Comparison of ENCODE assay signal across 11 cellular contexts in the genomic region with DNA sequence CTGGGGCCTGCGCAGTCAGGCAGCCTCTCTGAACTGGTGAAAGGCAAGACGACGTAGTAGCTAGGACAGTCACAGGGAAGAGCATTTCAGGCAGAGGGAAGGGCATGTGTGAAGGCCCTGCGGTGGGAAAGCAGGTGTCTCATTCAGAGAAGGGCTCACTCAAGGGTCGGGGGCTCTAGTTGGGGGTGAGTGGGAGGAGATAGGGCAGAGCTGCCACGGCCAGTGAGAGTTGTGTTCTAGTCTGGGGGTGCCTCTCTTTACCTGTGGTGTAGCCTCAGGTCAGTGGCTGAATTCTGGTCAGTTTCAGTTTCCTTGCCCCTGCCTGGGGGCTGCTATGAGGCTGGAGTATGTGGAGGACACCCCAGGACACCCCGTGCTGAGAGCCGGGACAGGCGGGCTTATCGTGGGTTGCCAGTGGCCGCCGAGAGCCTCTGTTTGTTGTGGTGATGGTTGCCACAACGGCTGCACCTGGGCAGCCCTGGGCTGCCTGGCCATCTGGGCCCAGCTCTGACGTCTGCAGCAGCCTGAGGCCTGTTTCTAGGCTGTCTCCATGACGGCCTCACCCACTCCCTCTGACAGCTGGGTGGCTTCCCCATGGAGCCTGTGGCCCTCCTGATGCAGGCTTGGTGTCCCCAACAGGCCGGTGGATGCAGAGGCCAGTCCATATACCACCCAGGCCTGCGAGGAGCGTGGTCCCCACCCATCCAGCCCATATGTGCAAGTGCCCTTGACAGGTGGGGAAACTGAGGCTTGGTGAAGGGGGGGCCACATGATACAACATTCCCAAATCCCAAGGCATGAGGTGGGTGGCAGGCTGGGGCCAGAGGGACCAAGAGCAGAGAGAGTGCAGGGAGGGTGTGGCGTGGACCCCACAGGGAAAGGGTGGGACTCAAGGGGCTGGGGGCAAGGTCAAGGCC. TPM values are rescaled to one million over a fixed set of nuclear protein-coding genes. Genes with fewer than 3 reads are reported as not detected.
DNase-seq lines count a peak whose midpoint lies in the region; ATAC-seq and TF ChIP-seq lines count a peak whose summit lies in the region.
"Had no signal": no experiment of that assay in that cellular context is flagged by ENCODE, and none has a peak within 500 bp of the region (broad histone marks: within the 10 kb centered on the region; RNA-seq: fewer than 3 reads in every experiment).

No MANE protein-coding gene starts in this region.

- peak overlapping the region; percentile 9; the same call in 1 of the 2 replicates for H3K9ac ChIP-seq in GM23248

- peaks cover 5% of the 10 kb centered on the region for H3K36me3 ChIP-seq in GM23248 (ENCODE audit: low read depth)

- no peak overlapping the region for H2AFZ ChIP-seq in GM23248

- no peak overlapping the region for H3K4me2 ChIP-seq in GM23248 (ENCODE audit: unreplicated experiment)

- TF ChIP-seq CTCF in RWPE1 (conservative IDR thresholded peaks at IDR 0.05; ENCODE audit: low read depth): no peak
- TF ChIP-seq CTCF in foreskin keratinocyte (conservative IDR thresholded peaks at IDR 0.05): no peak
- TF ChIP-seq CTCF in osteocyte (IDR thresholded peaks at IDR 0.05): no peak

- H3K4me1 ChIP-seq in GM23248 (ENCODE audit: insufficient read depth) (peaks cover 4% of the 10 kb centered on the region; the same call in 1 of the 2 replicates), foreskin keratinocyte (no peaks in the 10 kb centered on the region)

- POLR2A ChIA-PET in RWPE1 (lab: Yijun Ruan, JAX; ENCODE audit: low non-redundant PET): interaction anchor here (0.6 to 0.8 kb wide), 2 partner anchors 19 to 92 kb away, joined by 3 to 13 read pairs; no protein-coding TSS in a partner anchor

- peaks cover 5% of the 10 kb centered on the region for H3K36me3 Mint-ChIP-seq in osteocyte (ENCODE audit: unreplicated experiment)

- H3K27ac ChIP-seq in GM23248: peak overlapping the region; percentile 4; the same call in 1 of the 2 replicates
- H3K27ac ChIP-seq in RWPE1: peak overlapping the region; percentile 71
- H3K27ac ChIP-seq in foreskin keratinocyte: no peak overlapping the region

- H4K20me1 ChIP-seq in GM23248 (ENCODE audit: insufficient read depth): peaks cover 8% of the 10 kb centered on the region; the same call in 1 of the 2 replicates

- H3K4me3 ChIP-seq in GM23248: no peak overlapping the region

- DNase-seq in GM23248: peak; percentile 50
- no peak for DNase-seq in RWPE1 (ENCODE audit: low spot score)
- DNase-seq in foreskin keratinocyte: peak in 1 of 2 donors; percentile 52
- peak; percentile 88 for DNase-seq in osteocyte (ENCODE audit: extremely low spot score, unreplicated experiment)
- no peak for DNase-seq in ecto neural progenitor cell (ENCODE audit: low spot score)
- DNase-seq in activated gamma-delta T cell (lab: John Stamatoyannopoulos, UW): no peak
- DNase-seq in activated CD8-positive, alpha-beta memory T cell treated with anti-CD3 and anti-CD28 coated beads, Interleukin-2, amount 50 U/mL, for 48 hours: no peak
- DNase-seq: amniotic stem cell; NCI-H1048; stimulated activated CD4-positive, alpha-beta T cell treated with anti-CD3 and anti-CD28 coated beads, Interleukin-2, amount 100 ng/mL, for 24 hours; T-helper 9 cell had no signal

- in situ Hi-C loops in GM23248 (cut with MboI): no loop called here

- CTCF ChIA-PET in RWPE1 (lab: Yijun Ruan, JAX): no interaction called here

- H3K27me3 ChIP-seq in GM23248 (replicated peaks; ENCODE audit: insufficient read depth): no peaks in the 10 kb centered on the region
- no peaks in the 10 kb centered on the region for H3K27me3 ChIP-seq in foreskin keratinocyte

- no peaks in the 10 kb centered on the region for H3K9me3 Mint-ChIP-seq in osteocyte (ENCODE audit: unreplicated experiment)

- peaks cover 19% of the 10 kb centered on the region for H3K4me1 Mint-ChIP-seq in osteocyte (ENCODE audit: unreplicated experiment)

- no peaks in the 10 kb centered on the region for H3K27me3 Mint-ChIP-seq in osteocyte (ENCODE audit: unreplicated experiment)

- H3K9me2 ChIP-seq in GM23248 (ENCODE audit: insufficient read depth): no peaks in the 10 kb centered on the region

- peak overlapping the region; percentile 67 for H3K27ac Mint-ChIP-seq in osteocyte (ENCODE audit: unreplicated experiment)

- no peaks in the 10 kb centered on the region for H3F3A ChIP-seq in GM23248 (ENCODE audit: insufficient read depth)

- 59 to 61% methylated on average over 19 of the region's 19 CpGs for WGBS in GM23248 (ENCODE audit: low coverage in 1 of 2, low lambda C conversion rate in 2 of 2, missing lambda C conversion rate in 2 of 2), 2 experiments

- peaks cover 100% of the 10 kb centered on the region for H3K79me2 ChIP-seq in GM23248 (ENCODE audit: insufficient read depth)

- H3K9me3 ChIP-seq in GM23248 (ENCODE audit: low read depth): no peaks in the 10 kb centered on the region

- peak; percentile 81 for ATAC-seq in foreskin keratinocyte

- H3K4me3 Mint-ChIP-seq in osteocyte (ENCODE audit: unreplicated experiment): no peak overlapping the region

RNA-seq across cellular contexts. Expression of a gene that starts 10.8 kb away (rescaled TPM):
- total RNA-seq in GM23248 (2014; rRNA removed; shearing (Covaris generic)): 32.2 and 42.6 TPM in 2 replicates
- 119 and 125 TPM in 2 replicates for polyA plus RNA-seq in GM23248 (2016; fragmentation: Nextera tagmentation; extraction: Ambion mirVana)
- 50.6 and 54.5 TPM in 2 replicates for total RNA-seq in foreskin keratinocyte
- polyA plus RNA-seq in foreskin keratinocyte: 61.3 and 61.6 TPM in 2 replicates
- total RNA-seq in osteocyte: 33.1 and 36.2 TPM in 2 replicates

RNA-seq across cellular contexts. Expression of a gene that starts 42.1 kb away (rescaled TPM):
- total RNA-seq in GM23248 (2014; rRNA removed; shearing (Covaris generic)): 5.0 and 9.6 TPM in 2 replicates
- polyA plus RNA-seq in GM23248 (2016; fragmentation: Nextera tagmentation; extraction: Ambion mirVana) (3.6 and 4.0 TPM in 2 replicates), foreskin keratinocyte (0.97 and 1.8 TPM in 2 replicates)
- total RNA-seq in foreskin keratinocyte (1.2 and 2.6 TPM in 2 replicates), osteocyte (18.5 and 18.8 TPM in 2 replicates)

Comparison
In these comparisons a context has a peak if more than half of its experiments do, and no peak if none do; other contexts are left out.
1. DNase-seq: peak in GM23248 (single experiment) and osteocyte (single experiment); none in RWPE1 (single experiment), ecto neural progenitor cell (single experiment), activated gamma-delta T cell (single experiment) and activated CD8-positive, alpha-beta memory T cell treated with anti-CD3 and anti-CD28 coated beads, Interleukin-2, amount 50 U/mL, for 48 hours (single experiment).